In the genomic region with DNA sequence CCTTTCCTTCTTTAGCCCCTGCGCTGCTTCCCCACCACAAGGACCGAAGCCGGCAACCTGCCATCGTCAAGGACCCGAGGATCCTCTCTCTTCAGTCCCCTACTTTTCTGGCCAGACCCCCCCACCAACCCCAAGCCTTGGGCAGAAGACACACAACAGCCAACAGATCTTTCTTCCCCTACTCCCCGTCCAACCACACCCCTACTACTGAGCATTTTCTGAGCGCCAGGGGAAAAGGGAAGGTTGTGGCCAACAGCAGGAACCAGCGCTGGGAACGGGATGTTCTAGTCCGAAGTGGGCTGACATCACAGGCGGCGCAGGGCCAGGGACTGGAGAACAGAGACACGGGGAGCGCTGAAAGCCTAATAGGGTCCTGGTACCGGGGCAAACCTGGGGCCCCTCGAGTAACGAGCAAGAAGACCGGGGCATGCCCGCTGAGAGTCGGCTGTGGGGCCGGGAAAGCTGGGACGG, we compare ENCODE assay signal across 8 cellular contexts. TPM values are rescaled to one million over a fixed set of nuclear protein-coding genes. Genes with fewer than 3 reads are reported as not detected.
DNase-seq lines count a peak whose midpoint lies in the region; ATAC-seq and TF ChIP-seq lines count a peak whose summit lies in the region.

No MANE protein-coding gene starts in this region.

- H2AFZ ChIP-seq in Loucy (ENCODE audit: low read length), result peak overlapping the region; percentile 68

- H3K27ac ChIP-seq in right atrium auricular region (peak overlapping the region; percentile 100), psoas muscle (peak overlapping the region; percentile 100)

- intact Hi-C loops in psoas muscle (cut with DNase I), result loop anchor here in 1 of 2 donors (2.0 kb wide), 1 partner anchor 13 kb away; no protein-coding TSS in a partner anchor

- no peaks in the 10 kb centered on the region for H3K9me3 ChIP-seq in Loucy (ENCODE audit: insufficient read depth, low read depth, low read length)
- no peaks in the 10 kb centered on the region for H3K9me3 ChIP-seq in right atrium auricular region
- no peaks in the 10 kb centered on the region for H3K9me3 ChIP-seq in psoas muscle

- no peaks in the 10 kb centered on the region for H3K27me3 ChIP-seq in Loucy (ENCODE audit: insufficient read depth, low read length, poor library complexity, severe bottlenecking)
- no peaks in the 10 kb centered on the region for H3K27me3 ChIP-seq in right atrium auricular region
- no peaks in the 10 kb centered on the region for H3K27me3 ChIP-seq in psoas muscle (ENCODE audit: insufficient read depth in 3 of 3, low read length in 2 of 3)

- peak overlapping the region; percentile 87 for H3K4me3 ChIP-seq in Loucy (ENCODE audit: low read length, poor library complexity, severe bottlenecking)
- H3K4me3 ChIP-seq in right atrium auricular region, result peak overlapping the region; percentile 83 to 92
- peak overlapping the region; percentile 97 for H3K4me3 ChIP-seq in psoas muscle

- H3K9ac ChIP-seq in Loucy (ENCODE audit: low read depth, low read length, poor library complexity, severe bottlenecking), result peak overlapping the region; percentile 77

- peaks cover 16% of the 10 kb centered on the region; the same call in 1 of the 2 replicates for H3K36me3 ChIP-seq in Loucy (ENCODE audit: insufficient read depth, low read length)
- H3K36me3 ChIP-seq in right atrium auricular region, result peaks cover 58% of the 10 kb centered on the region
- peaks cover 17 to 49% of the 10 kb centered on the region in 2 donors for H3K36me3 ChIP-seq in psoas muscle (ENCODE audit: insufficient read depth in 1 of 2, low read depth in 1 of 2)

- peaks cover 15% of the 10 kb centered on the region for H4K20me1 ChIP-seq in Loucy (ENCODE audit: insufficient read depth, low read length, poor library complexity, severe bottlenecking)

- no peaks in the 10 kb centered on the region for H3F3A ChIP-seq in Loucy (ENCODE audit: low read depth)

- peaks cover 11% of the 10 kb centered on the region; the same call in 1 of the 2 replicates for H3K79me2 ChIP-seq in Loucy (ENCODE audit: insufficient read depth, low read length)

- 0% methylated on average over 21 to 22 of the region's 22 CpGs for WGBS in psoas muscle, 3 donors

- H3K4me1 ChIP-seq in Loucy (ENCODE audit: insufficient read depth, low read length, poor library complexity, severe bottlenecking), result peaks cover 29% of the 10 kb centered on the region
- H3K4me1 ChIP-seq in right atrium auricular region, result peaks cover 0 to 56% of the 10 kb centered on the region in 2 donors
- H3K4me1 ChIP-seq in psoas muscle, result peaks cover 49% of the 10 kb centered on the region

- no peak for TF ChIP-seq CTCF in Loucy (conservative IDR thresholded peaks at IDR 0.05; ENCODE audit: low read length)
- TF ChIP-seq CTCF in right atrium auricular region (IDR thresholded peaks at IDR 0.05), result no peak
- TF ChIP-seq CTCF in psoas muscle (IDR thresholded peaks at IDR 0.05), result no peak

- ATAC-seq in psoas muscle (peak; percentile 2 to 49 (median 23)), GM21528 (IDR thresholded peaks at IDR 0.05; ENCODE audit: low FRiP score, unreplicated experiment) (no peak)

- DNase-seq in Daoy (ENCODE audit: low read depth) (peak; percentile 66), anterior cingulate cortex (lab: John Stamatoyannopoulos, UW) (peak in 53 of 58 donors; percentile 33 to 79 (median 65)), right atrium auricular region (ENCODE audit: low spot score) (peak; percentile 96), psoas muscle (peak; percentile 96 to 98), activated gamma-delta T cell (lab: John Stamatoyannopoulos, UW) (no peak), NCI-H1694 treated with DMSO at 0.1 percent for 48 hours (lab: John Stamatoyannopoulos, UW) (no peak)

- no peaks in the 10 kb centered on the region for H3K9me2 ChIP-seq in Loucy (replicated peaks; ENCODE audit: low read depth, low read length)

- H3K4me2 ChIP-seq in Loucy (ENCODE audit: low read depth, low read length, poor library complexity, severe bottlenecking), result peak overlapping the region; percentile 97

RNA-seq across cellular contexts. Expression of a gene that starts 0.5 kb away (rescaled TPM):
- 0.74 and 1.9 TPM in 2 replicates for total RNA-seq in Daoy (2014; rRNA removed; shearing (Covaris generic))
- 10 to 100 TPM; 59.4 to 75.0 TPM for total RNA-seq in right atrium auricular region
- total RNA-seq in psoas muscle, result 100 to 1,000 TPM in 3 of 4 donors, 10 to 100 TPM in 1; 48.9 to 278 (median 166) TPM
- 100 to 1,000 TPM; 133 to 173 (median 145) TPM for polyA plus RNA-seq in psoas muscle

RNA-seq across cellular contexts. Expression of a gene that starts 11.1 kb away (rescaled TPM):
- total RNA-seq in Daoy (2014; rRNA removed; shearing (Covaris generic)), result 2.7 and 3.5 TPM in 2 replicates
- total RNA-seq in right atrium auricular region (10 to 100 TPM; 27.4 to 39.7 TPM), psoas muscle (10 to 100 TPM; 39.7 to 59.2 (median 49.8) TPM)
- 10 to 100 TPM; 33.2 to 49.5 (median 35.2) TPM for polyA plus RNA-seq in psoas muscle

RNA-seq across cellular contexts. Expression of a gene that starts 24.5 kb away (rescaled TPM):
- 23.4 TPM in 2 replicates for total RNA-seq in Daoy (2014; rRNA removed; shearing (Covaris generic))
- total RNA-seq in right atrium auricular region (10 to 100 TPM in 1 of 2 donors, 1 to 10 TPM in 1; 7.3 to 11.0 TPM), psoas muscle (1 to 10 TPM; 1.2 to 4.7 (median 2.9) TPM)
- 1 to 10 TPM; 1.5 to 1.9 (median 1.8) TPM for polyA plus RNA-seq in psoas muscle

RNA-seq across cellular contexts. Expression of a gene that starts 27.8 kb away (rescaled TPM):
- 0.40 and 0.92 TPM in 2 replicates for total RNA-seq in Daoy (2014; rRNA removed; shearing (Covaris generic))
- not detected for total RNA-seq in right atrium auricular region
- total RNA-seq in psoas muscle, result under 1 TPM in 1 of 4 donors, not detected in 3; 0.30 TPM
- under 1 TPM in 1 of 3 donors, not detected in 2; 0.10 TPM for polyA plus RNA-seq in psoas muscle

RNA-seq across cellular contexts. Expression of a gene that starts 33.4 kb away (rescaled TPM):
- total RNA-seq in Daoy (2014; rRNA removed; shearing (Covaris generic)), result 0.03 TPM in 1 of 2 replicates, not detected in the other
- total RNA-seq in right atrium auricular region (under 1 TPM in 1 of 2 donors, not detected in 1; 0.20 TPM), psoas muscle (not detected)
- polyA plus RNA-seq in psoas muscle, result under 1 TPM in 1 of 3 donors, not detected in 2; 0.42 TPM

Comparison
In these comparisons a context has a peak if more than half of its experiments do, and no peak if none do; other contexts are left out.
1. DNase-seq: peak in Daoy (single experiment), anterior cingulate cortex (53 of 58), right atrium auricular region (single experiment) and psoas muscle (2 of 2); none in activated gamma-delta T cell (single experiment) and NCI-H1694 treated with DMSO at 0.1 percent for 48 hours (single experiment).
2. RNA of a gene that starts 0.5 kb away (total RNA-seq): 48.9 to 278 TPM in psoas muscle and 59.4 to 75.0 TPM in right atrium auricular region; 0.74 to 1.9 TPM in Daoy; every median in the first group is over 10 times any median in the second.
3. Peak in every context shown above with its lines, with median percentiles within 50 percentile points of each other: H3K4me3 ChIP-seq.